ENCODE assay signal across 11 cellular contexts in the genomic region with DNA sequence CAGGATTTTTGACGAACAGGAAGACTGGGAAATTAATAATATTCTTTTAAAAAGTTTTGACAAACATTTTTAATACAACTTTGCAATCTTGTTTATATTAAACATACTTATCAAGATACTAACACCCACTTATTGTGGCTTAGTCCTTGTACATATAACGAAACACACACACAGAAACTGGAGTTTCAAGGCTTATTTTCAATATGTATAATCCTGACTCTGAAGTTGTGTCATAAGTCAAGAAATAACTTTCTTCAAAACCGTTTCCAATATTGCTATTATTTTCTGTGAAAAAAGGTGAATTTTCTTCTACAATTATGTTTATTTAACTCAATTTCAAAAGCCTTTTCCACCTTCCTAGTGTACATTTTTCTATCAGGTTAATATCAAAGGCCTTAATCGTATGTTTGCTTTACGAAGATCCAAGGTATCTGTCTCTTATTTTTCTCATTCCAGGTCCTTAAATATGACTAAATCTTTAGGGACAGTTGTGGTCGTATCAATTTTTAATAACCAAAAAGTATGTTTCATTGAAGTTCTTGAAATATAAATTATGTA. TPM values are rescaled to one million over a fixed set of nuclear protein-coding genes. Genes with fewer than 3 reads are reported as not detected.
DNase-seq lines count a peak whose midpoint lies in the region; ATAC-seq and TF ChIP-seq lines count a peak whose summit lies in the region.
"Had no signal": no experiment of that assay in that cellular context is flagged by ENCODE, and none has a peak within 500 bp of the region (broad histone marks: within the 10 kb centered on the region; RNA-seq: fewer than 3 reads in every experiment).

No MANE protein-coding gene starts in this region.

- peaks cover 61% of the 10 kb centered on the region for H3K36me3 Mint-ChIP-seq in activated CD8-positive, alpha-beta T cell treated with anti-CD3 and anti-CD28 coated beads, Interleukin-2, amount 10 ng/mL, durations not matched to agents 7 days and 5 days (ENCODE audit: low read depth)
- H3K36me3 Mint-ChIP-seq in natural killer cell treated with Interleukin-12 subunit alpha and Interleukin-12 subunit beta and Interleukin-15 and Interleukin-18, amount 100 ng/mL, for 72 hours: peaks cover 18% of the 10 kb centered on the region
- H3K36me3 Mint-ChIP-seq: naive thymus-derived CD8-positive, alpha-beta T cell had no signal

- H3K4me1 Mint-ChIP-seq in activated CD8-positive, alpha-beta T cell treated with anti-CD3 and anti-CD28 coated beads, Interleukin-2, amount 10 ng/mL, durations not matched to agents 7 days and 5 days (ENCODE audit: low read depth): peaks cover 52% of the 10 kb centered on the region
- H3K4me1 Mint-ChIP-seq in natural killer cell treated with Interleukin-12 subunit alpha and Interleukin-12 subunit beta and Interleukin-15 and Interleukin-18, amount 100 ng/mL, for 72 hours (ENCODE audit: low read depth in 2 of 2): peaks cover 30 to 46% of the 10 kb centered on the region in 2 donors

- DNase-seq in DMS 273 (lab: John Stamatoyannopoulos, UW; ENCODE audit: unreplicated experiment) (peak; percentile 54), DMS 273 treated with DMSO at 0.1 percent for 48 hours (lab: John Stamatoyannopoulos, UW) (no peak), GM20000 (ENCODE audit: low spot score) (peak; percentile 39), NOMO-1 treated with DMSO at 0.1 percent for 48 hours (lab: John Stamatoyannopoulos, UW; ENCODE audit: unreplicated experiment) (no peak)
- no peak for DNase-seq in activated CD8-positive, alpha-beta T cell treated with anti-CD3 and anti-CD28 coated beads, Interleukin-2, amount 10 ng/mL, durations not matched to agents 7 days and 5 days
- DNase-seq in natural killer cell treated with Interleukin-12 subunit alpha and Interleukin-12 subunit beta and Interleukin-15 and Interleukin-18, amount 100 ng/mL, for 72 hours (ENCODE audit: low spot score): no peak
- DNase-seq: activated naive CD8-positive, alpha-beta T cell treated with anti-CD3 and anti-CD28 coated beads for 36 hours; naive thymus-derived CD8-positive, alpha-beta T cell; NCI-H1436 had no signal

- no peaks in the 10 kb centered on the region for H3K9me3 Mint-ChIP-seq in activated CD8-positive, alpha-beta T cell treated with anti-CD3 and anti-CD28 coated beads, Interleukin-2, amount 10 ng/mL, durations not matched to agents 7 days and 5 days (ENCODE audit: insufficient read depth)
- no peaks in the 10 kb centered on the region for H3K9me3 Mint-ChIP-seq in natural killer cell treated with Interleukin-12 subunit alpha and Interleukin-12 subunit beta and Interleukin-15 and Interleukin-18, amount 100 ng/mL, for 72 hours
- H3K9me3 Mint-ChIP-seq: activated naive CD8-positive, alpha-beta T cell treated with anti-CD3 and anti-CD28 coated beads for 36 hours; naive thymus-derived CD8-positive, alpha-beta T cell had no signal

- H3K27me3 Mint-ChIP-seq in activated CD8-positive, alpha-beta T cell treated with anti-CD3 and anti-CD28 coated beads, Interleukin-2, amount 10 ng/mL, durations not matched to agents 7 days and 5 days (ENCODE audit: low read depth): no peaks in the 10 kb centered on the region
- no peaks in the 10 kb centered on the region for H3K27me3 Mint-ChIP-seq in natural killer cell treated with Interleukin-12 subunit alpha and Interleukin-12 subunit beta and Interleukin-15 and Interleukin-18, amount 100 ng/mL, for 72 hours

- no peak for ATAC-seq in activated CD8-positive, alpha-beta T cell treated with anti-CD3 and anti-CD28 coated beads, Interleukin-2, amount 10 ng/mL, durations not matched to agents 7 days and 5 days
- ATAC-seq in natural killer cell treated with Interleukin-12 subunit alpha and Interleukin-12 subunit beta and Interleukin-15 and Interleukin-18, amount 100 ng/mL, for 72 hours: no peak
- ATAC-seq in HG03457 (IDR thresholded peaks at IDR 0.05; ENCODE audit: unreplicated experiment) (no peak), HG03469 (IDR thresholded peaks at IDR 0.05; ENCODE audit: unreplicated experiment) (no peak)
- ATAC-seq: naive thymus-derived CD8-positive, alpha-beta T cell had no signal

- H3K4me3 Mint-ChIP-seq in activated CD8-positive, alpha-beta T cell treated with anti-CD3 and anti-CD28 coated beads, Interleukin-2, amount 10 ng/mL, durations not matched to agents 7 days and 5 days: peak overlapping the region; percentile 98
- peak overlapping the region; percentile 99 for H3K4me3 Mint-ChIP-seq in natural killer cell treated with Interleukin-12 subunit alpha and Interleukin-12 subunit beta and Interleukin-15 and Interleukin-18, amount 100 ng/mL, for 72 hours

- POLR2A ChIA-PET in activated CD8-positive, alpha-beta T cell treated with anti-CD3 and anti-CD28 coated beads, Interleukin-2, amount 10 ng/mL, durations not matched to agents 7 days and 5 days (lab: Charles Lee): interaction anchor here (1.5 kb wide), 1 partner anchor 12 kb away, joined by 8 read pairs; a partner anchor contains a TSS

- TF ChIP-seq CTCF in GM20000 (IDR thresholded peaks at IDR 0.05; ENCODE audit: extremely low read depth, missing control alignments): no peak

- H3K27ac Mint-ChIP-seq in activated CD8-positive, alpha-beta T cell treated with anti-CD3 and anti-CD28 coated beads, Interleukin-2, amount 10 ng/mL, durations not matched to agents 7 days and 5 days: no peak overlapping the region
- peak overlapping the region; percentile 90 to 95 for H3K27ac Mint-ChIP-seq in natural killer cell treated with Interleukin-12 subunit alpha and Interleukin-12 subunit beta and Interleukin-15 and Interleukin-18, amount 100 ng/mL, for 72 hours
- H3K27ac Mint-ChIP-seq: activated naive CD8-positive, alpha-beta T cell treated with anti-CD3 and anti-CD28 coated beads for 36 hours had no signal

- CTCF ChIA-PET in activated CD8-positive, alpha-beta T cell treated with anti-CD3 and anti-CD28 coated beads, Interleukin-2, amount 10 ng/mL, durations not matched to agents 7 days and 5 days (lab: Charles Lee): interaction anchor here (1.7 to 3.8 kb wide), 3 partner anchors 11 to 220 kb away, joined by 4 to 30 read pairs (median 21); a partner anchor contains a TSS

RNA-seq across cellular contexts. Expression of a gene that starts 1.8 kb away (rescaled TPM):
- 10 to 100 TPM; 82.0 to 82.5 TPM for total RNA-seq in activated CD8-positive, alpha-beta T cell treated with anti-CD3 and anti-CD28 coated beads, Interleukin-2, amount 10 ng/mL, durations not matched to agents 7 days and 5 days
- total RNA-seq in natural killer cell treated with Interleukin-12 subunit alpha and Interleukin-12 subunit beta and Interleukin-15 and Interleukin-18, amount 100 ng/mL, for 72 hours: 10 to 100 TPM; 21.9 to 22.5 TPM

RNA-seq across cellular contexts. Expression of a gene that starts 11.8 kb away (rescaled TPM):
- 100 to 1,000 TPM in 1 of 2 experiments, 10 to 100 TPM in 1; 95.6 to 104 TPM for total RNA-seq in activated CD8-positive, alpha-beta T cell treated with anti-CD3 and anti-CD28 coated beads, Interleukin-2, amount 10 ng/mL, durations not matched to agents 7 days and 5 days
- 10 to 100 TPM; 77.9 to 84.9 TPM for total RNA-seq in natural killer cell treated with Interleukin-12 subunit alpha and Interleukin-12 subunit beta and Interleukin-15 and Interleukin-18, amount 100 ng/mL, for 72 hours

Comparison
In these comparisons a context has a peak if more than half of its experiments do, and no peak if none do; other contexts are left out.
1. DNase-seq: peak in DMS 273 (single experiment) and GM20000 (single experiment); none in DMS 273 treated with DMSO at 0.1 percent for 48 hours (single experiment), activated CD8-positive, alpha-beta T cell treated with anti-CD3 and anti-CD28 coated beads, Interleukin-2, amount 10 ng/mL, durations not matched to agents 7 days and 5 days (single experiment), natural killer cell treated with Interleukin-12 subunit alpha and Interleukin-12 subunit beta and Interleukin-15 and Interleukin-18, amount 100 ng/mL, for 72 hours (single experiment) and NOMO-1 treated with DMSO at 0.1 percent for 48 hours (single experiment).